Comparison of ENCODE assay signal across 10 cellular contexts in the genomic region with DNA sequence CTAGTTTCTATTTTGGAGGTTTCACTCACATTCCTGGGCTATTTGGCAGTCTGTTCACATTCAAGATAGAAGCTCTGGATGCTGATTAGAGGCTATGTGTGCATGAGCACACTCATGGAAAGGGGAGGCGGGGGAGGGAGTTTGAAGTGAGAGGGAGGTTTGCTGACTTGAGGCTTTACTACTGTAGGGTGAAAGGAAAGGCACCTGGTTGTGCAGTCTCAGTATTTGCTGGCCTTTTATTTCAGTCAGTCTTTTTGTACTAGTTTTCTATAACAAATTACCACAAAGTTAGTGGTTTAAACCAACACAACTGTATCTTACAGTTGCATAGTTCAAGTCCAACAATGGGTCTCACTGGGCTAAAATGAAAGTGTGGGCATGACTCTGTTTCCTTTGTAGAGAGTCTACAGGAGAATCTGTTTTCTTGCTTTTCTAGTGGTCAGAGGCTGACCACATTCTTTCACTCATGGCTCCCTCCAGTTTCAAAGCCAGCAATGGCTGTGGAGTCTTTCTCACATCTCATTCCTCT.
DNase-seq lines count a peak whose midpoint lies in the region; ATAC-seq lines count a peak whose summit lies in the region.
"Had no signal": no experiment of that assay in that cellular context is flagged by ENCODE, and none has a peak within 500 bp of the region (broad histone marks: within the 10 kb centered on the region; RNA-seq: fewer than 3 reads in every experiment).

No MANE protein-coding gene starts in this region.

- ATAC-seq in GM19043 (IDR thresholded peaks at IDR 0.05; ENCODE audit: low read depth, unreplicated experiment) = peak; percentile 90
- peak; percentile 80 for ATAC-seq in HG02588 (IDR thresholded peaks at IDR 0.05; ENCODE audit: unreplicated experiment)
- peak; percentile 83 for ATAC-seq in HG03520 (IDR thresholded peaks at IDR 0.05; ENCODE audit: unreplicated experiment)
- ATAC-seq: PC-3 had no signal

- DNase-seq in left kidney (ENCODE audit: low read depth, low spot score) (peak; percentile 80), iPS-NIHi11 (ENCODE audit: low spot score) (no peak), NCI-H1092 (lab: John Stamatoyannopoulos, UW) (no peak)
- DNase-seq in effector CD8-positive, alpha-beta T cell (lab: John Stamatoyannopoulos, UW) = no peak
- no peak for DNase-seq in activated naive CD4-positive, alpha-beta T cell treated with anti-CD3 and anti-CD28 coated beads, Interleukin-2, amount 50 U/mL, for 16 hours
- DNase-seq: activated CD4-positive, alpha-beta memory T cell treated with anti-CD3 and anti-CD28 coated beads, Interleukin-2, amount 10 ng/mL, durations not matched to agents 7 days and 5 days; PC-3 had no signal
